In the genomic region with DNA sequence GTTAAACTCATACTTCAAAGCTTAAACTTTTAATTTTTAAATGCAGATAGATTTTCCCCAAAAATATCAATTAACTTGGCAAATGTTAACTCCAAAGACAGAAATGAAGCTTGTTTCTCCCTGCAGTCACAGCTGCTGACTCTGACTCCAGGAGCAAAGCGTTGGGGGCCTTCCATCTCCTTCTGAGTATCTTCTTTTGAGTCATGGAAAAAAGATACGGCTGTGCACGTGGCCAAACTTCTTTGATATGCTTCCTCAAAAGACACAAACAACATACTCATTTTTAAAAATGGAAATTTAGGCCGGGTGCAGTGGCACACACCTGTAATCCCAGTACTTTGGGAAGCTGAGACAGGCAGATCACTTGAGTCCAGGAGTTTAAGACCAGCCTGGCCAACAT, we compare ENCODE assay signal across 1 cellular context.
TF ChIP-seq lines count a peak whose summit lies in the region.

No MANE protein-coding gene starts in this region.

TF ChIP-seq in HepG2, 621 proteins besides CTCF, POLR2A, EP300 and RAD21:
- TF ChIP-seq ZNF781 (CRISPR knock-in tag; IDR thresholded peaks at IDR 0.05; ENCODE audit: borderline replicate concordance, not compliant biosample characterization) (no peak), ZNF235 (CRISPR knock-in tag; IDR thresholded peaks at IDR 0.05; ENCODE audit: borderline replicate concordance) (no peak), MLLT10 (CRISPR knock-in tag; IDR thresholded peaks at IDR 0.05) (no peak), ZNF841 (CRISPR knock-in tag; IDR thresholded peaks at IDR 0.05; ENCODE audit: borderline replicate concordance) (0 out of 2 replicates have a peak, but pooled peaks have one; percentile 32), HDAC1 (CRISPR knock-in tag; IDR thresholded peaks at IDR 0.05) (no peak)
- TF ChIP-seq, protein P1, sequence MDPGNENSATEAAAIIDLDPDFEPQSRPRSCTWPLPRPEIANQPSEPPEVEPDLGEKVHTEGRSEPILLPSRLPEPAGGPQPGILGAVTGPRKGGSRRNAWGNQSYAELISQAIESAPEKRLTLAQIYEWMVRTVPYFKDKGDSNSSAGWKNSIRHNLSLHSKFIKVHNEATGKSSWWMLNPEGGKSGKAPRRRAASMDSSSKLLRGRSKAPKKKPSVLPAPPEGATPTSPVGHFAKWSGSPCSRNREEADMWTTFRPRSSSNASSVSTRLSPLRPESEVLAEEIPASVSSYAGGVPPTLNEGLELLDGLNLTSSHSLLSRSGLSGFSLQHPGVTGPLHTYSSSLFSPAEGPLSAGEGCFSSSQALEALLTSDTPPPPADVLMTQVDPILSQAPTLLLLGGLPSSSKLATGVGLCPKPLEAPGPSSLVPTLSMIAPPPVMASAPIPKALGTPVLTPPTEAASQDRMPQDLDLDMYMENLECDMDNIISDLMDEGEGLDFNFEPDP (CRISPR knock-in tag; conservative IDR thresholded peaks at IDR 0.05) = no peak
